In the genomic region with DNA sequence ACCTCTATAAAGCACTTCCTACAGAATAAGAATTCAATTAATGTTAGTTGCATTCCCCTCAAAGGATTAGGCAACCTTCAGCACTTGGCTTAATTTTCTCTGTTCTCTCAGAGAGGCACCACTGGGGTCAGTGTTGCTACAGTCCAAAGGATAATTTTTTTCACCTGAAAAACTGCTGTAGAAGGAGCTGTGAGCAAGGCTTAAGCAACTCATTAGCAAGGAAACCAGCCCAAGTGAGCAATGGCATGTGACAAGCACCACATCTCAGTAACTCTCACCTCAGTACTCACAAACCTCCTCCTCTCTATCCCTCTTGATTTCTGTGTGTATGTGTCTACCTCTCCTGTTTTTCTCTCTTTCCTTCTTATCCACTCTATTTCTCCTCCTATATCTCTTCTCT, we compare ENCODE assay signal across 21 cellular contexts. TPM values are rescaled to one million over a fixed set of nuclear protein-coding genes. Genes with fewer than 3 reads are reported as not detected.
DNase-seq lines count a peak whose midpoint lies in the region; ATAC-seq and TF ChIP-seq lines count a peak whose summit lies in the region.
"Had no signal": no experiment of that assay in that cellular context is flagged by ENCODE, and none has a peak within 500 bp of the region (broad histone marks: within the 10 kb centered on the region; RNA-seq: fewer than 3 reads in every experiment).

No MANE protein-coding gene starts in this region.

- TF ChIP-seq EP300 in neural cell (conservative IDR thresholded peaks at IDR 0.05; ENCODE audit: poor library complexity, severe bottlenecking) = no peak

- no peak for ATAC-seq in HG03565 (IDR thresholded peaks at IDR 0.05; ENCODE audit: unreplicated experiment)
- ATAC-seq in activated T-helper 17 cell treated with anti-CD3 and anti-CD28 coated beads, Interleukin-2, amount 50 U/mL, for 72 hours (replicated peaks) = no peak
- ATAC-seq: Right ventricle myocardium inferior had no signal

- H3K79me2 ChIP-seq in neural cell (replicated peaks; ENCODE audit: insufficient read depth, low read length) = no peaks in the 10 kb centered on the region

- DNase-seq in adipocyte (ENCODE audit: low read depth) (peak; percentile 35), fibroblast of gingiva (ENCODE audit: low read depth) (peak; percentile 32), NCI-H345 (lab: John Stamatoyannopoulos, UW) (no peak), NCI-H748 (lab: John Stamatoyannopoulos, UW; ENCODE audit: unreplicated experiment) (no peak)
- DNase-seq: ACHN, DMS79, H7, HFFc6, Kasumi-1, MG63, NCI-H1048, NCI-H1436, NCI-H2029, NCI-H2171, NCI-H446 treated with DMSO at 0.1 percent for 48 hours, NCI-H748 treated with DMSO at 0.1 percent for 48 hours had no signal

- no peaks in the 10 kb centered on the region for H3K4me1 Mint-ChIP-seq in activated T-helper 17 cell treated with anti-CD3 and anti-CD28 coated beads, Interleukin-2, amount 50 U/mL, for 72 hours
- H3K4me1 Mint-ChIP-seq: CD14-positive monocyte had no signal

- peaks cover 33% of the 10 kb centered on the region for H3K4me1 ChIP-seq in adipocyte (ENCODE audit: control insufficient read depth, insufficient read depth, low read length)

- H3K4me2 ChIP-seq in neural cell (ENCODE audit: low read length) = peak overlapping the region; percentile 33

- H2AFZ ChIP-seq in neural cell (ENCODE audit: low read depth, low read length) = no peak overlapping the region

- no peaks in the 10 kb centered on the region for H3K9me2 ChIP-seq in neural cell (ENCODE audit: insufficient read depth, low read length)

- no peaks in the 10 kb centered on the region for H3F3A ChIP-seq in neural cell (ENCODE audit: insufficient read depth, low read length, poor library complexity, severe bottlenecking)

- H3K9ac ChIP-seq in adipocyte (ENCODE audit: low read length) (no peak overlapping the region), neural cell (ENCODE audit: low read length) (peak overlapping the region; percentile 4)

- H3K4me3 ChIP-seq in adipocyte (ENCODE audit: low read length) = no peak overlapping the region
- H3K4me3 ChIP-seq in neural cell (ENCODE audit: low read length) = peak overlapping the region; percentile 44
- H3K4me3 ChIP-seq: MG63 had no signal

- H3K36me3 Mint-ChIP-seq in activated T-helper 17 cell treated with anti-CD3 and anti-CD28 coated beads, Interleukin-2, amount 50 U/mL, for 72 hours (ENCODE audit: low read depth) = no peaks in the 10 kb centered on the region
- H3K36me3 Mint-ChIP-seq: CD14-positive monocyte had no signal

- no peaks in the 10 kb centered on the region for H3K9me3 Mint-ChIP-seq in activated T-helper 17 cell treated with anti-CD3 and anti-CD28 coated beads, Interleukin-2, amount 50 U/mL, for 72 hours

- peaks cover 32% of the 10 kb centered on the region for H3K27me3 Mint-ChIP-seq in activated T-helper 17 cell treated with anti-CD3 and anti-CD28 coated beads, Interleukin-2, amount 50 U/mL, for 72 hours

- no peaks in the 10 kb centered on the region for H4K20me1 ChIP-seq in neural cell (ENCODE audit: insufficient read depth)

- TF ChIP-seq CTCF in neural cell (IDR thresholded peaks at IDR 0.05; ENCODE audit: poor library complexity, severe bottlenecking) = no peak

- no peak for TF ChIP-seq RAD21 in neural cell (conservative IDR thresholded peaks at IDR 0.05)

- peak overlapping the region; percentile 74 for H3K27ac ChIP-seq in neural cell (ENCODE audit: low read length)

- no peak overlapping the region for H3K27ac Mint-ChIP-seq in activated T-helper 17 cell treated with anti-CD3 and anti-CD28 coated beads, Interleukin-2, amount 50 U/mL, for 72 hours
- H3K27ac Mint-ChIP-seq: CD14-positive monocyte, HFFc6 had no signal

- H3K4me3 Mint-ChIP-seq in activated T-helper 17 cell treated with anti-CD3 and anti-CD28 coated beads, Interleukin-2, amount 50 U/mL, for 72 hours = no peak overlapping the region
- H3K4me3 Mint-ChIP-seq: HFFc6 had no signal

- no peaks in the 10 kb centered on the region for H3K27me3 ChIP-seq in adipocyte (replicated peaks; ENCODE audit: control insufficient read depth, insufficient read depth, low read length)
- no peaks in the 10 kb centered on the region for H3K27me3 ChIP-seq in neural cell (ENCODE audit: insufficient read depth, low read depth, low read length)
- H3K27me3 ChIP-seq: MG63 had no signal

- no peaks in the 10 kb centered on the region for H3K36me3 ChIP-seq in adipocyte (ENCODE audit: control insufficient read depth, insufficient read depth, low read length, severe bottlenecking)
- no peaks in the 10 kb centered on the region for H3K36me3 ChIP-seq in neural cell (ENCODE audit: insufficient read depth, low read length)
- H3K36me3 ChIP-seq: MG63 had no signal

- H3K9me3 ChIP-seq in adipocyte (ENCODE audit: control insufficient read depth, low read length) = peaks cover 6% of the 10 kb centered on the region
- H3K9me3 ChIP-seq in neural cell (ENCODE audit: low read length) = no peaks in the 10 kb centered on the region
- H3K9me3 ChIP-seq: MG63 had no signal

TF ChIP-seq in neural cell, 6 proteins besides CTCF, POLR2A, EP300 and RAD21:
- TF ChIP-seq MXI1 (conservative IDR thresholded peaks at IDR 0.05; ENCODE audit: poor library complexity, severe bottlenecking) (no peak), EZH2 (IDR thresholded peaks at IDR 0.05; ENCODE audit: borderline replicate concordance, insufficient read depth, low read length, poor library complexity, severe bottlenecking) (no peak), TAF1 (IDR thresholded peaks at IDR 0.05; ENCODE audit: low read depth) (no peak), SMC3 (conservative IDR thresholded peaks at IDR 0.05; ENCODE audit: poor library complexity) (no peak), POLR2AphosphoS5 (IDR thresholded peaks at IDR 0.05) (no peak)
- TF ChIP-seq, protein P1, sequence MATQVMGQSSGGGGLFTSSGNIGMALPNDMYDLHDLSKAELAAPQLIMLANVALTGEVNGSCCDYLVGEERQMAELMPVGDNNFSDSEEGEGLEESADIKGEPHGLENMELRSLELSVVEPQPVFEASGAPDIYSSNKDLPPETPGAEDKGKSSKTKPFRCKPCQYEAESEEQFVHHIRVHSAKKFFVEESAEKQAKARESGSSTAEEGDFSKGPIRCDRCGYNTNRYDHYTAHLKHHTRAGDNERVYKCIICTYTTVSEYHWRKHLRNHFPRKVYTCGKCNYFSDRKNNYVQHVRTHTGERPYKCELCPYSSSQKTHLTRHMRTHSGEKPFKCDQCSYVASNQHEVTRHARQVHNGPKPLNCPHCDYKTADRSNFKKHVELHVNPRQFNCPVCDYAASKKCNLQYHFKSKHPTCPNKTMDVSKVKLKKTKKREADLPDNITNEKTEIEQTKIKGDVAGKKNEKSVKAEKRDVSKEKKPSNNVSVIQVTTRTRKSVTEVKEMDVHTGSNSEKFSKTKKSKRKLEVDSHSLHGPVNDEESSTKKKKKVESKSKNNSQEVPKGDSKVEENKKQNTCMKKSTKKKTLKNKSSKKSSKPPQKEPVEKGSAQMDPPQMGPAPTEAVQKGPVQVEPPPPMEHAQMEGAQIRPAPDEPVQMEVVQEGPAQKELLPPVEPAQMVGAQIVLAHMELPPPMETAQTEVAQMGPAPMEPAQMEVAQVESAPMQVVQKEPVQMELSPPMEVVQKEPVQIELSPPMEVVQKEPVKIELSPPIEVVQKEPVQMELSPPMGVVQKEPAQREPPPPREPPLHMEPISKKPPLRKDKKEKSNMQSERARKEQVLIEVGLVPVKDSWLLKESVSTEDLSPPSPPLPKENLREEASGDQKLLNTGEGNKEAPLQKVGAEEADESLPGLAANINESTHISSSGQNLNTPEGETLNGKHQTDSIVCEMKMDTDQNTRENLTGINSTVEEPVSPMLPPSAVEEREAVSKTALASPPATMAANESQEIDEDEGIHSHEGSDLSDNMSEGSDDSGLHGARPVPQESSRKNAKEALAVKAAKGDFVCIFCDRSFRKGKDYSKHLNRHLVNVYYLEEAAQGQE (IDR thresholded peaks at IDR 0.05; ENCODE audit: borderline replicate concordance) = no peak

RNA-seq across cellular contexts. Expression of a gene that starts 55.9 kb away (rescaled TPM):
- 15.7 and 15.8 TPM in 2 replicates for polyA plus RNA-seq in neural cell
- 85.0 and 91.0 TPM in 2 replicates for polyA minus RNA-seq in neural cell
- 1 to 10 TPM; 2.0 to 9.2 TPM for total RNA-seq in activated T-helper 17 cell treated with anti-CD3 and anti-CD28 coated beads, Interleukin-2, amount 50 U/mL, for 72 hours
- polyA plus RNA-seq: CD14-positive monocyte had no signal

Comparison
In these comparisons a context has a peak if more than half of its experiments do, and no peak if none do; other contexts are left out.
1. DNase-seq: peak in adipocyte (single experiment) and fibroblast of gingiva (single experiment); none in NCI-H345 (single experiment) and NCI-H748 (single experiment).